Comparison of ENCODE assay signal across 9 cellular contexts in genomic region chr6:36120979-36121706, GRCh38. TPM values are rescaled to one million over a fixed set of nuclear protein-coding genes. Genes with fewer than 3 reads are reported as not detected.
DNase-seq lines count a peak whose midpoint lies in the region; ATAC-seq, FAIRE-seq and TF ChIP-seq lines count a peak whose summit lies in the region.
"Had no signal": no experiment of that assay in that cellular context is flagged by ENCODE, and none has a peak within 500 bp of the region (broad histone marks: within the 10 kb centered on the region; RNA-seq: fewer than 3 reads in every experiment).

No MANE protein-coding gene starts in this region.

- no peaks in the 10 kb centered on the region for H3K9me3 Mint-ChIP-seq in activated naive CD4-positive, alpha-beta T cell treated with anti-CD3 and anti-CD28 coated beads, Interleukin-2, amount 10 ng/mL, durations not matched to agents 7 days and 5 days
- H3K9me3 Mint-ChIP-seq: nephron had no signal

- H3K4me3 ChIP-seq in PC-3 (ENCODE audit: low read length) = peak overlapping the region; percentile 39

- H3K4me3 Mint-ChIP-seq in activated naive CD4-positive, alpha-beta T cell treated with anti-CD3 and anti-CD28 coated beads, Interleukin-2, amount 10 ng/mL, durations not matched to agents 7 days and 5 days = peak overlapping the region; percentile 76
- H3K4me3 Mint-ChIP-seq: nephron had no signal

- CTCF ChIA-PET in PC-3 (lab: Charles Lee) = interaction anchor here (0.6 kb wide), 1 partner anchor 152 kb away, joined by 3 read pairs; no protein-coding TSS in a partner anchor
- CTCF ChIA-PET in activated naive CD4-positive, alpha-beta T cell treated with anti-CD3 and anti-CD28 coated beads, Interleukin-2, amount 10 ng/mL, durations not matched to agents 7 days and 5 days (lab: Charles Lee) = interaction anchor here (0.7 to 4.2 kb wide), 14 partner anchors 8 to 237 kb away, joined by 3 to 21 read pairs (median 5); partner anchors contain the start of gene MAPK14

- H3K27me3 ChIP-seq in PC-3 (ENCODE audit: low read length) = no peaks in the 10 kb centered on the region

- peak overlapping the region; percentile 100 for H3K27ac Mint-ChIP-seq in activated naive CD4-positive, alpha-beta T cell treated with anti-CD3 and anti-CD28 coated beads, Interleukin-2, amount 10 ng/mL, durations not matched to agents 7 days and 5 days
- H3K27ac Mint-ChIP-seq: nephron had no signal

- POLR2A ChIA-PET in PC-3 (lab: Charles Lee; ENCODE audit: unreplicated experiment) = interaction anchor here (0.5 kb wide), 3 partner anchors 93 to 477 kb away, joined by 3 to 11 read pairs (median 5); no protein-coding TSS in a partner anchor

- peaks cover 5% of the 10 kb centered on the region for H3F3A ChIP-seq in PC-3 (ENCODE audit: low read length, unreplicated experiment)

- FAIRE-seq in GM19239 (lab: Jason Lieb, UNC) = peak; percentile 14

- H3K9me2 ChIP-seq in PC-3 (replicated peaks; ENCODE audit: low read length) = no peaks in the 10 kb centered on the region

- ATAC-seq in PC-3 (peak; percentile 80), GM21360 (IDR thresholded peaks at IDR 0.05; ENCODE audit: unreplicated experiment) (no peak)

- no peaks in the 10 kb centered on the region for H4K20me1 ChIP-seq in PC-3 (ENCODE audit: low read length)

- H3K4me1 ChIP-seq in PC-3 (ENCODE audit: insufficient read depth, low read length) = peaks cover 23% of the 10 kb centered on the region

- no TSS peak for BruUV-seq in PC-3 (replicated peaks; lab: Mats Ljungman, UMichigan)

- TF ChIP-seq CTCF in PC-3 (conservative IDR thresholded peaks at IDR 0.05; ENCODE audit: low read depth, low read length) = no peak

- H3K36me3 Mint-ChIP-seq in activated naive CD4-positive, alpha-beta T cell treated with anti-CD3 and anti-CD28 coated beads, Interleukin-2, amount 10 ng/mL, durations not matched to agents 7 days and 5 days = peaks cover 36% of the 10 kb centered on the region

- no peaks in the 10 kb centered on the region for H3K27me3 Mint-ChIP-seq in activated naive CD4-positive, alpha-beta T cell treated with anti-CD3 and anti-CD28 coated beads, Interleukin-2, amount 10 ng/mL, durations not matched to agents 7 days and 5 days

- peak overlapping the region; percentile 57 for H3K27ac ChIP-seq in PC-3 (ENCODE audit: low read length)

- no peaks in the 10 kb centered on the region for H3K79me2 ChIP-seq in PC-3 (ENCODE audit: low read length)

- no peaks in the 10 kb centered on the region for H3K9me3 ChIP-seq in PC-3 (ENCODE audit: low read length)

- H3K4me2 ChIP-seq in PC-3 (ENCODE audit: low read length) = peak overlapping the region; percentile 80

- no peaks in the 10 kb centered on the region for H3K36me3 ChIP-seq in PC-3 (ENCODE audit: low read depth, low read length)

- intact Hi-C loops in PC-3 (cut with micrococcal nuclease) = no loop called here

- peak overlapping the region; percentile 48 for H2AFZ ChIP-seq in PC-3 (ENCODE audit: low read length)

- H3K9ac ChIP-seq in PC-3 (ENCODE audit: low read length) = peak overlapping the region; percentile 6; the same call in 1 of the 2 replicates

- peaks cover 94% of the 10 kb centered on the region for H3K4me1 Mint-ChIP-seq in activated naive CD4-positive, alpha-beta T cell treated with anti-CD3 and anti-CD28 coated beads, Interleukin-2, amount 10 ng/mL, durations not matched to agents 7 days and 5 days

- DNase-seq in GM19239 (ENCODE audit: insufficient read length, low spot score) (no peak), PC-3 (peak; percentile 71), kidney tubule cell (ENCODE audit: low spot score) (peak; percentile 71), iPS-NIHi7 (ENCODE audit: extremely low spot score) (no peak), DMS153 (lab: John Stamatoyannopoulos, UW) (no peak)
- peak; percentile 81 for DNase-seq in activated naive CD4-positive, alpha-beta T cell treated with anti-CD3 and anti-CD28 coated beads, Interleukin-2, amount 10 ng/mL, durations not matched to agents 7 days and 5 days
- DNase-seq in stimulated activated naive CD4-positive, alpha-beta T cell (lab: John Stamatoyannopoulos, UW) = peak; percentile 18 to 53 (median 28)

RNA-seq across cellular contexts. Expression of gene MAPK13, which starts 9.2 kb away (rescaled TPM):
- total RNA-seq in PC-3 (2014; rRNA removed) = 36.9 and 41.4 TPM in 2 replicates

Comparison
In these comparisons a context has a peak if more than half of its experiments do, and no peak if none do; other contexts are left out.
1. DNase-seq: peak in PC-3 (single experiment), activated naive CD4-positive, alpha-beta T cell treated with anti-CD3 and anti-CD28 coated beads, Interleukin-2, amount 10 ng/mL, durations not matched to agents 7 days and 5 days (single experiment), kidney tubule cell (single experiment) and stimulated activated naive CD4-positive, alpha-beta T cell (6 of 6); none in GM19239 (single experiment), iPS-NIHi7 (single experiment) and DMS153 (single experiment).